In the genomic region with DNA sequence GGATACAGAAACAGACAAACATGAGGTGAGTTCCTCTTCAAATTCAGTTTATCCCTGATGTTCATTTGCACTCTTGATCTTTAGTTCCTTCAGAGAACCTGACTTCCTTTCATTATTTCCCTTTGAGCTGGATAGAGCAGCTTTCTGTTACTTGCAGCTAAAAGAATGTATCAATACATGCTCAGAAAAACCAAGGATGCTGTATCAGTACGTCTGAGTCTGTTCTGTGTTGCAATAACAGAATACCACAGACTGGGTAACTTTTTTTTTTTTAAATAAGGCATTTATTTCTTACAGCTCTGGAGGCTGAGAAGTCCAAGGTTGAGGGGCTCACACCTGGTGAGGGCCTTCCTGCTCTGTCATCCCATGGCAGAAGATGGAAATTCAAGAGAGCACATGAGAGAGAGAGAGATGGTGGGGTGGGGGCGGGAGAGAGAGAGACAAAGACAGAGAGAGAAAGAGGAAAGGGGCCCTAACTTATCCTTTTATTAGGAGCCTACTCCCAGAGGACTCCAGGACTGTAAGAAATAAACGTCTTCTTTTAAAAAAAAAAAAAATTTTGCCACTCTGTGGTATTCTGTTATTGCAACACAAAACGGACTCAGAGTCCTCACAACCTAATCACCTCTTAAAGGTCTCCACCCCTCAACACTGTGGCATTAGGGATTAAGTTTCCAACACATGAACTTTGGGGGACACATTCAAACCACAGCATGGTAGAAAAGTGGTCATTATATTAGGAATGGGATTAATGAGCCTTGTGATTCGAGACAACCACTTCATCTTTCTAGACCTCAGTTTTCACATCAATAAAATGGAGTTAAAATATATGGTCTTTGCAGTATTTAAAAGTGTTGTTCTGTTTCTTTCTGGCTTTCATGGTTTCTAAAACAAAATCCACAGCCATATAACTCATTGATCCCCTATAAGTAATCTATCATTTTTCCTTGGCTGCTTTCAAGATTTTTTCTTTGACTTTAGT, we compare ENCODE assay signal across 17 cellular contexts. TPM values are rescaled to one million over a fixed set of nuclear protein-coding genes. Genes with fewer than 3 reads are reported as not detected.
DNase-seq lines count a peak whose midpoint lies in the region; ATAC-seq and TF ChIP-seq lines count a peak whose summit lies in the region.
"Had no signal": no experiment of that assay in that cellular context is flagged by ENCODE, and none has a peak within 500 bp of the region (broad histone marks: within the 10 kb centered on the region; RNA-seq: fewer than 3 reads in every experiment).

No MANE protein-coding gene starts in this region.

- peaks cover 28% of the 10 kb centered on the region for H3K4me1 Mint-ChIP-seq in activated CD4-positive, alpha-beta T cell treated with anti-CD3 and anti-CD28 coated beads, Interleukin-2, amount 10 ng/mL, durations not matched to agents 7 days and 5 days

- peak; percentile 23; the same call in 1 of the 3 replicates for ATAC-seq in RWPE2 (ENCODE audit: low read depth)
- ATAC-seq: activated CD4-positive, CD25-positive, alpha-beta regulatory T cell treated with anti-CD3 and anti-CD28 coated beads, Interleukin-2, amount 50 U/mL, for 24 hours; HCT116; right cardiac atrium; Right ventricle myocardium inferior had no signal

- H3K27me3 ChIP-seq in RWPE2 (ENCODE audit: insufficient read depth, poor library complexity, severe bottlenecking): no peaks in the 10 kb centered on the region

- no peaks in the 10 kb centered on the region for H3K27me3 Mint-ChIP-seq in activated CD4-positive, alpha-beta T cell treated with anti-CD3 and anti-CD28 coated beads, Interleukin-2, amount 10 ng/mL, durations not matched to agents 7 days and 5 days
- H3K27me3 Mint-ChIP-seq: dendritic cell treated with granulocyte-macrophage colony-stimulating factor and Interleukin-4, amounts not matched to agents 40 ng/mL and 50 ng/mL, for 4 days had no signal

- H3K9me3 Mint-ChIP-seq in activated CD4-positive, alpha-beta T cell treated with anti-CD3 and anti-CD28 coated beads, Interleukin-2, amount 10 ng/mL, durations not matched to agents 7 days and 5 days: no peaks in the 10 kb centered on the region
- H3K9me3 Mint-ChIP-seq: dendritic cell treated with granulocyte-macrophage colony-stimulating factor and Interleukin-4, amounts not matched to agents 40 ng/mL and 50 ng/mL, for 4 days had no signal

- no peaks in the 10 kb centered on the region for H3K4me1 ChIP-seq in RWPE2 (ENCODE audit: insufficient read depth, poor library complexity, severe bottlenecking)

- in situ Hi-C loops in KBM-7 (cut with MboI; ENCODE audit: low pct_unique_long_range_greater_than_20kb, low sequenced_read_pairs): no loop called here

- H3K27ac Mint-ChIP-seq in activated CD4-positive, alpha-beta T cell treated with anti-CD3 and anti-CD28 coated beads, Interleukin-2, amount 10 ng/mL, durations not matched to agents 7 days and 5 days: no peak overlapping the region
- H3K27ac Mint-ChIP-seq: dendritic cell treated with granulocyte-macrophage colony-stimulating factor and Interleukin-4, amounts not matched to agents 40 ng/mL and 50 ng/mL, for 4 days had no signal

- TF ChIP-seq CTCF in AG10803 (conservative IDR thresholded peaks at IDR 0.05; ENCODE audit: low read length): no peak
- TF ChIP-seq CTCF in RWPE2 (IDR thresholded peaks at IDR 0.05; ENCODE audit: poor library complexity, severe bottlenecking): no peak
- no peak for TF ChIP-seq CTCF in fibroblast of mammary gland (conservative IDR thresholded peaks at IDR 0.05; ENCODE audit: control insufficient read depth, insufficient read depth, low read depth, low read length)

- H3K9me3 ChIP-seq in RWPE2 (ENCODE audit: severe bottlenecking): no peaks in the 10 kb centered on the region

- H3K27ac ChIP-seq in RWPE2 (ENCODE audit: poor library complexity, severe bottlenecking): no peak overlapping the region
- H3K27ac ChIP-seq: epithelial cell of prostate had no signal

- DNase-seq in AG10803 (ENCODE audit: low read depth) (peak; percentile 82), KBM-7 (peak; percentile 18), RWPE2 (ENCODE audit: low spot score) (no peak), fibroblast of mammary gland (ENCODE audit: low read depth) (peak; percentile 68), NCI-H526 (lab: John Stamatoyannopoulos, UW) (no peak), midbrain (lab: John Stamatoyannopoulos, UW) (no peak), iPS-NIHi11 (ENCODE audit: low spot score) (no peak)
- no peak for DNase-seq in activated CD4-positive, alpha-beta T cell treated with anti-CD3 and anti-CD28 coated beads, Interleukin-2, amount 10 ng/mL, durations not matched to agents 7 days and 5 days
- DNase-seq: activated CD8-positive, alpha-beta memory T cell treated with anti-CD3 and anti-CD28 coated beads, Interleukin-2, amount 50 U/mL, for 4 hours; activated naive CD4-positive, alpha-beta T cell treated with Interleukin-2 at 50 U/mL for 16 hours; kidney glomerular epithelial cell; right cardiac atrium had no signal

- H3K4me3 Mint-ChIP-seq in activated CD4-positive, alpha-beta T cell treated with anti-CD3 and anti-CD28 coated beads, Interleukin-2, amount 10 ng/mL, durations not matched to agents 7 days and 5 days: no peak overlapping the region
- H3K4me3 Mint-ChIP-seq: dendritic cell treated with granulocyte-macrophage colony-stimulating factor and Interleukin-4, amounts not matched to agents 40 ng/mL and 50 ng/mL, for 4 days had no signal

- no peaks in the 10 kb centered on the region for H3K36me3 Mint-ChIP-seq in activated CD4-positive, alpha-beta T cell treated with anti-CD3 and anti-CD28 coated beads, Interleukin-2, amount 10 ng/mL, durations not matched to agents 7 days and 5 days (ENCODE audit: low read depth)

- POLR2A ChIA-PET in activated CD4-positive, alpha-beta T cell treated with anti-CD3 and anti-CD28 coated beads, Interleukin-2, amount 10 ng/mL, durations not matched to agents 7 days and 5 days (lab: Charles Lee): no interaction called here

- H3K4me3 ChIP-seq in AG10803 (ENCODE audit: low read length) (no peak overlapping the region), RWPE2 (ENCODE audit: severe bottlenecking) (no peak overlapping the region), fibroblast of mammary gland (ENCODE audit: control insufficient read depth, low read depth, low read length) (no peak overlapping the region)

- CTCF ChIA-PET in activated CD4-positive, alpha-beta T cell treated with anti-CD3 and anti-CD28 coated beads, Interleukin-2, amount 10 ng/mL, durations not matched to agents 7 days and 5 days (lab: Charles Lee): interaction anchor here (0.6 to 0.7 kb wide), 4 partner anchors 20 to 404 kb away, joined by 3 to 5 read pairs (median 4); no protein-coding TSS in a partner anchor

- H3K36me3 ChIP-seq in RWPE2 (ENCODE audit: low read depth): no peaks in the 10 kb centered on the region

RNA-seq across cellular contexts. Expression of a gene that starts 18.4 kb away (rescaled TPM):
- total RNA-seq in activated CD4-positive, alpha-beta T cell treated with anti-CD3 and anti-CD28 coated beads, Interleukin-2, amount 10 ng/mL, durations not matched to agents 7 days and 5 days: 10 to 100 TPM; 26.9 to 29.7 TPM

RNA-seq across cellular contexts. Expression of a gene that starts 19.0 kb away (rescaled TPM):
- total RNA-seq in activated CD4-positive, alpha-beta T cell treated with anti-CD3 and anti-CD28 coated beads, Interleukin-2, amount 10 ng/mL, durations not matched to agents 7 days and 5 days: 1 to 10 TPM; 6.5 to 7.4 TPM

Comparison
In these comparisons a context has a peak if more than half of its experiments do, and no peak if none do; other contexts are left out.
1. DNase-seq: peak in AG10803 (single experiment), KBM-7 (single experiment) and fibroblast of mammary gland (single experiment); none in RWPE2 (single experiment), NCI-H526 (0 of 2), midbrain (single experiment), iPS-NIHi11 (single experiment) and activated CD4-positive, alpha-beta T cell treated with anti-CD3 and anti-CD28 coated beads, Interleukin-2, amount 10 ng/mL, durations not matched to agents 7 days and 5 days (single experiment).